In the genomic region with DNA sequence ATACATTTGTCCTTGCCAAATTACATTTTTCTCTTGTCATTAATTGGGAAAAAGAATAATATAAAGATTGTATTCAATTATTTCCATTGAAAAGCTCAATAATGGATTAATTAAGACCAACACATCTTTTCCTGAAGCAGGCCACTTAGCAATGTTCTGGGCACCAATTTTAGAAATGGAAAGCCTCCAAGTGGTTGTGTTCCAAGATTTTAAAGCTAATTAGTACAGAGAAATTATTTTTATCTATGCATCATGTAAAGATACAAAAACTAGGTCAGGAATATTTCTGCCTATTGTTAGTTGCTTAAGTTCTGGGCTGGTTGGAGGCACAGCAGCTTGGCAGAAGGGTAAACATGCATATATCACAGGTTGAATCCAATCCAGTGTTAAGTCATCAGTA, we compare ENCODE assay signal across 23 cellular contexts.
DNase-seq lines count a peak whose midpoint lies in the region; ATAC-seq and TF ChIP-seq lines count a peak whose summit lies in the region.
"Had no signal": no experiment of that assay in that cellular context is flagged by ENCODE, and none has a peak within 500 bp of the region (broad histone marks: within the 10 kb centered on the region; RNA-seq: fewer than 3 reads in every experiment).

No MANE protein-coding gene starts in this region.

- no peak for TF ChIP-seq CTCF in lower leg skin (IDR thresholded peaks at IDR 0.05)

- ATAC-seq in Right ventricle myocardium superior (ENCODE audit: poor library complexity), result peak; percentile 47
- ATAC-seq: A549 had no signal

- intact Hi-C loops in Right ventricle myocardium superior (cut with DNase I), result no loop called here
- intact Hi-C loops in cardiac septum (cut with DNase I), result no loop called here
- intact Hi-C loops in lower leg skin (cut with DNase I; ENCODE audit: low total_unique reads), result no loop called here

- H3K4me3 ChIP-seq in lower leg skin (ENCODE audit: low read depth, poor library complexity, severe bottlenecking), result no peak overlapping the region
- H3K4me3 ChIP-seq: A549; BLaER1 treated with 17β-estradiol and CSF1 and Interleukin-3, amounts not matched to agents 10 nM and 100 nM; HAP-1 had no signal

- no peak for TF ChIP-seq POLR2A in lower leg skin (IDR thresholded peaks at IDR 0.05)

- DNase-seq in NCI-H1105 treated with DMSO at 0.1 percent for 48 hours (lab: John Stamatoyannopoulos, UW), result peak; percentile 21
- no peak for DNase-seq in NCI-H1105 (lab: John Stamatoyannopoulos, UW)
- no peak for DNase-seq in Right ventricle myocardium superior
- no peak for DNase-seq in cardiac septum (ENCODE audit: low spot score)
- peak; percentile 12 to 68 for DNase-seq in NCI-H446 (lab: John Stamatoyannopoulos, UW)
- peak; percentile 42 for DNase-seq in cerebellum (ENCODE audit: low spot score)
- no peak for DNase-seq in lower leg skin (ENCODE audit: low spot score in 2 of 2)
- DNase-seq in LoVo (ENCODE audit: low spot score), result no peak
- DNase-seq: 8988T; ACHN; AML-193; BE2C; Calu3; CD4-positive, alpha-beta T cell; COR-L47; DMS79; EL; GF-D8; GOT3; HFFc6 had no signal

Comparison
In these comparisons a context has a peak if more than half of its experiments do, and no peak if none do; other contexts are left out.
1. DNase-seq: peak in NCI-H1105 treated with DMSO at 0.1 percent for 48 hours (single experiment), NCI-H446 (2 of 2) and cerebellum (single experiment); none in NCI-H1105 (single experiment), Right ventricle myocardium superior (single experiment), cardiac septum (single experiment), lower leg skin (0 of 2) and LoVo (single experiment).